Comparison of ENCODE assay signal across 7 cellular contexts in the genomic region with DNA sequence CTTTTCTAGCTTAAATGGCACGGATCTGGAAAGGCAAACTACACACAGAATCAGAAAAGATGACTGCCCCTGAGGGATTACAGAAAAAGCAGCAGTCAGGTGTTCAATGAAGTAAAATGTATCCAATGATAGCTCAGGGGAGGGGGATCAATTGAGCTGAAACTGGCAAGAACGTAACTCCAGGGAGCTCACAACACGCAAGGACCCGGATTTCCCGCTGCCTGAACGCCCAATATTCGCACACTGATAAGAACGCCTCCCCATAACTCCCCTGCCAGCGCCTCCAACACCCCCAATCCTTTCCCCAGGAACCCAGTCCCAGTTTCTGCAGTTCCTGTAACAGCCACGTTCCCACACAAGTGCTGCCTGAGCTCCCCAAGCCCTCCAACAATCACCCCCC.
DNase-seq lines count a peak whose midpoint lies in the region; ATAC-seq and TF ChIP-seq lines count a peak whose summit lies in the region.
"Not testable (repeated sequence)": the region's sequence is repeated elsewhere in the genome, so short reads cannot be mapped to it uniquely, and the experiment has no call there.

No MANE protein-coding gene starts in this region.

- H3K27me3 ChIP-seq in colonic mucosa, result not testable (repeated sequence)

- H3K9me3 Mint-ChIP-seq in T-helper 2 cell treated with Interferon-gamma antibody and Interleukin-4, amounts not matched to agents 5 μg/mL and 100 μg/mL, for 36 hours; activated CD4-positive, alpha-beta memory T cell treated with anti-CD3 and anti-CD28 coated beads for 36 hours; activated T-helper 2 cell treated with anti-CD3 and anti-CD28 coated beads, Interferon-gamma antibody, Interleukin-2, Interleukin-4, amounts not matched to agents 10 μg/mL and 5 μg/mL and 100 μg/mL, durations not matched to agents 14 hours and 24 hours and 36 hours; natural killer cell: not testable (repeated sequence)

- intact Hi-C loops in activated CD4-positive, alpha-beta memory T cell treated with anti-CD3 and anti-CD28 coated beads for 36 hours (cut with micrococcal nuclease); activated T-helper 2 cell treated with anti-CD3 and anti-CD28 coated beads, Interferon-gamma antibody, Interleukin-2, Interleukin-4, amounts not matched to agents 10 μg/mL and 5 μg/mL and 100 μg/mL, durations not matched to agents 14 hours and 24 hours and 36 hours (cut with micrococcal nuclease); colonic mucosa (cut with DNase I); natural killer cell (cut with micrococcal nuclease): not testable (repeated sequence)

- POLR2A ChIA-PET in activated CD4-positive, alpha-beta memory T cell treated with anti-CD3 and anti-CD28 coated beads for 36 hours (lab: Charles Lee), result not testable (repeated sequence)

- CTCF ChIA-PET in activated CD4-positive, alpha-beta memory T cell treated with anti-CD3 and anti-CD28 coated beads for 36 hours (lab: Charles Lee), result not testable (repeated sequence)

- not testable (repeated sequence) for H3K4me1 ChIP-seq in colonic mucosa

- not testable (repeated sequence) for H3K27ac ChIP-seq in colonic mucosa

- ATAC-seq in natural killer cell, result not testable (repeated sequence)

- H3K4me3 ChIP-seq in LNCaP clone FGC (ENCODE audit: low read depth, low read length), result peak overlapping the region; percentile 46
- H3K4me3 ChIP-seq in colonic mucosa, result not testable (repeated sequence)

- DNase-seq in LNCaP clone FGC (ENCODE audit: low read depth); T-helper 2 cell treated with Interferon-gamma antibody and Interleukin-4, amounts not matched to agents 5 μg/mL and 100 μg/mL, for 36 hours (ENCODE audit: low spot score); activated T-helper 2 cell treated with anti-CD3 and anti-CD28 coated beads, Interferon-gamma antibody, Interleukin-2, Interleukin-4, amounts not matched to agents 10 μg/mL and 5 μg/mL and 100 μg/mL, durations not matched to agents 14 hours and 24 hours and 36 hours (ENCODE audit: low spot score); natural killer cell: not testable (repeated sequence)
- peak; percentile 1 for DNase-seq in activated CD4-positive, alpha-beta memory T cell treated with anti-CD3 and anti-CD28 coated beads for 36 hours
- peak; percentile 11 for DNase-seq in activated T-cell treated with anti-CD3 and anti-CD28 coated beads, Interleukin-2, amount 50 U/mL, for 1 hour
- DNase-seq in colonic mucosa, result peak; percentile 13

- not testable (repeated sequence) for TF ChIP-seq CTCF in LNCaP clone FGC (IDR thresholded peaks at IDR 0.05; ENCODE audit: control insufficient read depth, extremely low read depth, insufficient read depth); colonic mucosa (IDR thresholded peaks at IDR 0.05); natural killer cell (IDR thresholded peaks at IDR 0.05)

- H3K9me3 ChIP-seq in colonic mucosa, result not testable (repeated sequence)

- not testable (repeated sequence) for H3K36me3 Mint-ChIP-seq in T-helper 2 cell treated with Interferon-gamma antibody and Interleukin-4, amounts not matched to agents 5 μg/mL and 100 μg/mL, for 36 hours (ENCODE audit: low read depth); activated CD4-positive, alpha-beta memory T cell treated with anti-CD3 and anti-CD28 coated beads for 36 hours; natural killer cell
- H3K36me3 Mint-ChIP-seq in activated T-helper 2 cell treated with anti-CD3 and anti-CD28 coated beads, Interferon-gamma antibody, Interleukin-2, Interleukin-4, amounts not matched to agents 10 μg/mL and 5 μg/mL and 100 μg/mL, durations not matched to agents 14 hours and 24 hours and 36 hours (ENCODE audit: low read depth), result peaks cover 16% of the 10 kb centered on the region

- peak overlapping the region; percentile 26 for H3K27ac Mint-ChIP-seq in T-helper 2 cell treated with Interferon-gamma antibody and Interleukin-4, amounts not matched to agents 5 μg/mL and 100 μg/mL, for 36 hours
- H3K27ac Mint-ChIP-seq in activated CD4-positive, alpha-beta memory T cell treated with anti-CD3 and anti-CD28 coated beads for 36 hours; natural killer cell: not testable (repeated sequence)
- H3K27ac Mint-ChIP-seq in activated T-helper 2 cell treated with anti-CD3 and anti-CD28 coated beads, Interferon-gamma antibody, Interleukin-2, Interleukin-4, amounts not matched to agents 10 μg/mL and 5 μg/mL and 100 μg/mL, durations not matched to agents 14 hours and 24 hours and 36 hours, result peak overlapping the region; percentile 42

- not testable (repeated sequence) for H3K27me3 Mint-ChIP-seq in T-helper 2 cell treated with Interferon-gamma antibody and Interleukin-4, amounts not matched to agents 5 μg/mL and 100 μg/mL, for 36 hours (ENCODE audit: low read depth); activated CD4-positive, alpha-beta memory T cell treated with anti-CD3 and anti-CD28 coated beads for 36 hours; activated T-helper 2 cell treated with anti-CD3 and anti-CD28 coated beads, Interferon-gamma antibody, Interleukin-2, Interleukin-4, amounts not matched to agents 10 μg/mL and 5 μg/mL and 100 μg/mL, durations not matched to agents 14 hours and 24 hours and 36 hours (ENCODE audit: low read depth); natural killer cell (ENCODE audit: low read depth in 2 of 2)

- H3K36me3 ChIP-seq in colonic mucosa, result not testable (repeated sequence)

- H3K9ac ChIP-seq in colonic mucosa (ENCODE audit: low read depth in 2 of 2, low read length in 2 of 2), result not testable (repeated sequence)

- H3K4me1 Mint-ChIP-seq in T-helper 2 cell treated with Interferon-gamma antibody and Interleukin-4, amounts not matched to agents 5 μg/mL and 100 μg/mL, for 36 hours (ENCODE audit: low read depth), result peaks cover 16% of the 10 kb centered on the region
- H3K4me1 Mint-ChIP-seq in activated CD4-positive, alpha-beta memory T cell treated with anti-CD3 and anti-CD28 coated beads for 36 hours (ENCODE audit: low read depth), result peaks cover 23% of the 10 kb centered on the region
- peaks cover 17% of the 10 kb centered on the region for H3K4me1 Mint-ChIP-seq in activated T-helper 2 cell treated with anti-CD3 and anti-CD28 coated beads, Interferon-gamma antibody, Interleukin-2, Interleukin-4, amounts not matched to agents 10 μg/mL and 5 μg/mL and 100 μg/mL, durations not matched to agents 14 hours and 24 hours and 36 hours (ENCODE audit: low read depth)
- H3K4me1 Mint-ChIP-seq in natural killer cell, result not testable (repeated sequence)

- H3K4me3 Mint-ChIP-seq in T-helper 2 cell treated with Interferon-gamma antibody and Interleukin-4, amounts not matched to agents 5 μg/mL and 100 μg/mL, for 36 hours, result peak overlapping the region; percentile 43
- H3K4me3 Mint-ChIP-seq in activated CD4-positive, alpha-beta memory T cell treated with anti-CD3 and anti-CD28 coated beads for 36 hours, result not testable (repeated sequence)
- peak overlapping the region; percentile 66 for H3K4me3 Mint-ChIP-seq in activated T-helper 2 cell treated with anti-CD3 and anti-CD28 coated beads, Interferon-gamma antibody, Interleukin-2, Interleukin-4, amounts not matched to agents 10 μg/mL and 5 μg/mL and 100 μg/mL, durations not matched to agents 14 hours and 24 hours and 36 hours (ENCODE audit: low read depth)
- H3K4me3 Mint-ChIP-seq in natural killer cell, result peak overlapping the region; percentile 28
